Comparison of ENCODE assay signal across 22 cellular contexts in genomic region chr14:82951171-82951570, GRCh38.
DNase-seq lines count a peak whose midpoint lies in the region; ATAC-seq and TF ChIP-seq lines count a peak whose summit lies in the region.
"Had no signal": no experiment of that assay in that cellular context is flagged by ENCODE, and none has a peak within 500 bp of the region (broad histone marks: within the 10 kb centered on the region; RNA-seq: fewer than 3 reads in every experiment).

No MANE protein-coding gene starts in this region.

- H2AFZ ChIP-seq in GM23338 (no peak overlapping the region), SK-N-SH (ENCODE audit: low read depth) (no peak overlapping the region)
- H2AFZ ChIP-seq: GM23248 had no signal

- H3K4me1 ChIP-seq in GM23338 (ENCODE audit: insufficient read depth): peaks cover 12% of the 10 kb centered on the region
- peaks cover 4% of the 10 kb centered on the region for H3K4me1 ChIP-seq in HAP-1
- no peaks in the 10 kb centered on the region for H3K4me1 ChIP-seq in NT2/D1 (ENCODE audit: insufficient read depth, insufficient read length)
- no peaks in the 10 kb centered on the region for H3K4me1 ChIP-seq in SK-N-SH (ENCODE audit: control insufficient read depth in 1 of 2, insufficient read depth in 2 of 2, low read depth in 1 of 2, low read length in 1 of 2)
- H3K4me1 ChIP-seq: BE2C had no signal

- ATAC-seq in GM23338: peak; percentile 79
- ATAC-seq: K562 had no signal

- no peaks in the 10 kb centered on the region for H3F3A ChIP-seq in GM23338 (replicated peaks; ENCODE audit: low read depth)
- H3F3A ChIP-seq in SK-N-SH (replicated peaks; ENCODE audit: insufficient read depth): no peaks in the 10 kb centered on the region

- H3K9me3 ChIP-seq in HAP-1 (no peaks in the 10 kb centered on the region), NT2/D1 (ENCODE audit: insufficient read depth, low read length) (no peaks in the 10 kb centered on the region; the same call in 1 of the 2 replicates), SK-N-SH (no peaks in the 10 kb centered on the region)
- H3K9me3 ChIP-seq: BE2C had no signal

- H3K4me3 ChIP-seq in GM23338: 0 out of 2 replicates have a peak overlapping the region, but pooled peaks have one; percentile 1
- no peak overlapping the region for H3K4me3 ChIP-seq in HAP-1
- H3K4me3 ChIP-seq in NT2/D1 (ENCODE audit: insufficient read length, low read depth): no peak overlapping the region
- H3K4me3 ChIP-seq in foreskin fibroblast (ENCODE audit: low read depth in 1 of 2, low read length in 2 of 2): no peak overlapping the region
- H3K4me3 ChIP-seq in SK-N-SH (ENCODE audit: low read depth in 2 of 2, low read length in 1 of 2): no peak overlapping the region
- H3K4me3 ChIP-seq: GM23248, K562 had no signal

- in situ Hi-C loops in HAP-1 (cut with MboI; ENCODE audit: low sequenced_read_pairs): no loop called here

- no peak for TF ChIP-seq RAD21 in SK-N-SH (IDR thresholded peaks at IDR 0.05; ENCODE audit: low read length)

- CTCF ChIA-PET in SK-N-SH (lab: Yijun Ruan, JAX): no interaction called here

- H3K79me2 ChIP-seq in GM23338 (replicated peaks; ENCODE audit: insufficient read depth): no peaks in the 10 kb centered on the region
- H3K79me2 ChIP-seq in SK-N-SH (ENCODE audit: insufficient read depth): no peaks in the 10 kb centered on the region

- H3K9ac ChIP-seq in NT2/D1 (ENCODE audit: insufficient read length, low read depth) (no peak overlapping the region), SK-N-SH (no peak overlapping the region)
- H3K9ac ChIP-seq: GM23248 had no signal

- H3K4me2 ChIP-seq in GM23338: peak overlapping the region; percentile 8
- H3K4me2 ChIP-seq in SK-N-SH: no peak overlapping the region

- no peak overlapping the region for H3K27ac Mint-ChIP-seq in GM23338
- H3K27ac Mint-ChIP-seq: CD4-positive, CD25-positive, alpha-beta regulatory T cell; CD8-positive, alpha-beta memory T cell had no signal

- H4K20me1 ChIP-seq in GM23338 (replicated peaks; ENCODE audit: insufficient read depth) (no peaks in the 10 kb centered on the region), SK-N-SH (ENCODE audit: insufficient read depth) (no peaks in the 10 kb centered on the region)

- no peak for TF ChIP-seq EP300 in SK-N-SH (IDR thresholded peaks at IDR 0.05; ENCODE audit: borderline replicate concordance in 1 of 2, low read depth in 1 of 2, low read length in 1 of 2)

- H3K9me2 ChIP-seq in GM23338 (ENCODE audit: insufficient read depth): peaks cover 3% of the 10 kb centered on the region; the same call in 1 of the 2 replicates
- H3K9me2 ChIP-seq in SK-N-SH: no peaks in the 10 kb centered on the region

- peaks cover 13% of the 10 kb centered on the region for H3K4me1 Mint-ChIP-seq in GM23338
- H3K4me1 Mint-ChIP-seq: CD4-positive, CD25-positive, alpha-beta regulatory T cell; CD8-positive, alpha-beta memory T cell had no signal

- 0 out of 3 replicates have a peak, but pooled peaks cover 3% of the 10 kb centered on the region for H3K36me3 Mint-ChIP-seq in GM23338 (ENCODE audit: low read depth)
- H3K36me3 Mint-ChIP-seq: CD4-positive, CD25-positive, alpha-beta regulatory T cell; CD8-positive, alpha-beta memory T cell had no signal

- no peak for TF ChIP-seq CTCF in GM23338 (conservative IDR thresholded peaks at IDR 0.05; ENCODE audit: low read depth in 2 of 2)
- no peak for TF ChIP-seq CTCF in foreskin fibroblast (IDR thresholded peaks at IDR 0.05; ENCODE audit: low read depth, low read length)
- TF ChIP-seq CTCF in SK-N-SH (IDR thresholded peaks at IDR 0.05): no peak

- H3K36me3 ChIP-seq in GM23338 (ENCODE audit: insufficient read depth) (no peaks in the 10 kb centered on the region), HAP-1 (replicated peaks) (no peaks in the 10 kb centered on the region), NT2/D1 (ENCODE audit: insufficient read depth, insufficient read length, low read length) (no peaks in the 10 kb centered on the region), SK-N-SH (replicated peaks in 1 of 2; ENCODE audit: control insufficient read depth in 1 of 2, insufficient read depth in 2 of 2, low read length in 1 of 2) (no peaks in the 10 kb centered on the region)
- H3K36me3 ChIP-seq: BE2C had no signal

- POLR2A ChIA-PET in SK-N-SH (lab: Yijun Ruan, JAX): no interaction called here

- no peak overlapping the region for H3K27ac ChIP-seq in GM23338 (ENCODE audit: low read depth)
- H3K27ac ChIP-seq in SK-N-SH (ENCODE audit: low read depth in 2 of 2, low read length in 1 of 2): no peak overlapping the region
- H3K27ac ChIP-seq: GM23248 had no signal

- no peak overlapping the region for H3K4me3 Mint-ChIP-seq in GM23338
- H3K4me3 Mint-ChIP-seq: CD4-positive, CD25-positive, alpha-beta regulatory T cell; CD8-positive, alpha-beta memory T cell had no signal

- DNase-seq in GM23338 (ENCODE audit: low spot score) (peak; percentile 59), HAP-1 (ENCODE audit: low spot score in 2 of 2) (peak; percentile 9 to 39), NT2/D1 (ENCODE audit: low read depth, low spot score) (peak; percentile 9), iPS DF 19.7 (ENCODE audit: low read depth, low spot score) (peak; percentile 12), foreskin fibroblast (no peak), NCI-H2227 treated with DMSO at 0.1 percent for 48 hours (lab: John Stamatoyannopoulos, UW) (no peak), SK-N-SH (no peak)
- no peak for DNase-seq in stimulated activated CD4-positive, alpha-beta T cell treated with anti-CD3 and anti-CD28 coated beads, Interleukin-4, amount 100 ng/mL, for 24 hours
- DNase-seq: ACHN; BE2C; C1 segment of cervical spinal cord; CD4-positive, CD25-positive, alpha-beta regulatory T cell; CD8-positive, alpha-beta memory T cell; COR-L47; DMS 273 treated with DMSO at 0.1 percent for 48 hours; DMS53; DND-41; EL; GM23248; H7; IMR-90 had no signal

- H3K27me3 Mint-ChIP-seq in GM23338 (ENCODE audit: insufficient read depth, low read depth, poor library complexity): peaks cover 5% of the 10 kb centered on the region
- H3K27me3 Mint-ChIP-seq: CD4-positive, CD25-positive, alpha-beta regulatory T cell; CD8-positive, alpha-beta memory T cell had no signal

- H3K9me3 Mint-ChIP-seq in GM23338: peaks cover 3% of the 10 kb centered on the region; the same call in 2 of the 3 replicates

- H3K27me3 ChIP-seq in GM23338 (ENCODE audit: insufficient read depth) (no peaks in the 10 kb centered on the region), HAP-1 (ENCODE audit: low read depth) (no peaks in the 10 kb centered on the region), NT2/D1 (ENCODE audit: insufficient read depth, insufficient read length) (no peaks in the 10 kb centered on the region), SK-N-SH (ENCODE audit: insufficient read depth) (no peaks in the 10 kb centered on the region)
- H3K27me3 ChIP-seq: BE2C had no signal

TF ChIP-seq in GM23338, 12 proteins besides CTCF, POLR2A, EP300 and RAD21 (continues in another document):
- peak; percentile 68 for TF ChIP-seq NANOG (IDR thresholded peaks at IDR 0.05; ENCODE audit: borderline replicate concordance)

TF ChIP-seq in SK-N-SH, 30 proteins besides CTCF, POLR2A, EP300 and RAD21:
- TF ChIP-seq GABPA (IDR thresholded peaks at IDR 0.05; ENCODE audit: low read depth) (no peak), JUND (IDR thresholded peaks at IDR 0.05) (no peak), TAF1 (IDR thresholded peaks at IDR 0.05; ENCODE audit: borderline replicate concordance, low read depth, low read length) (no peak), USF1 (IDR thresholded peaks at IDR 0.05; ENCODE audit: borderline replicate concordance, low read depth) (no peak), NRF1 (IDR thresholded peaks at IDR 0.05; ENCODE audit: low read depth, low read length) (no peak), MXI1 (IDR thresholded peaks at IDR 0.05; ENCODE audit: low read depth, low read length) (no peak), USF2 (IDR thresholded peaks at IDR 0.05; ENCODE audit: borderline replicate concordance, low read depth, low read length) (no peak), ELF1 (IDR thresholded peaks at IDR 0.05) (no peak), NFIC (IDR thresholded peaks at IDR 0.05; ENCODE audit: borderline replicate concordance) (no peak), IRF3 (IDR thresholded peaks at IDR 0.05; ENCODE audit: low read depth, low read length) (no peak), POLR2AphosphoS5 (IDR thresholded peaks at IDR 0.05; ENCODE audit: low read depth, low read length) (no peak), FOXM1 (IDR thresholded peaks at IDR 0.05; ENCODE audit: low read depth) (no peak), TCF12 (IDR thresholded peaks at IDR 0.05) (no peak), YY1 (IDR thresholded peaks at IDR 0.05; ENCODE audit: low read depth) (no peak), FOXJ3 (CRISPR knock-in tag; IDR thresholded peaks at IDR 0.05) (no peak)

Comparison
In these comparisons a context has a peak if more than half of its experiments do, and no peak if none do; other contexts are left out.
1. DNase-seq: peak in GM23338 (single experiment), HAP-1 (2 of 2), NT2/D1 (single experiment) and iPS DF 19.7 (single experiment); none in foreskin fibroblast (0 of 2), NCI-H2227 treated with DMSO at 0.1 percent for 48 hours (single experiment), SK-N-SH (single experiment) and stimulated activated CD4-positive, alpha-beta T cell treated with anti-CD3 and anti-CD28 coated beads, Interleukin-4, amount 100 ng/mL, for 24 hours (single experiment).